ENCODE assay signal across 18 cellular contexts in genomic region chr1:18725231-18725895, GRCh38.
DNase-seq lines count a peak whose midpoint lies in the region; ATAC-seq and TF ChIP-seq lines count a peak whose summit lies in the region.
"Had no signal": no experiment of that assay in that cellular context is flagged by ENCODE, and none has a peak within 500 bp of the region (broad histone marks: within the 10 kb centered on the region; RNA-seq: fewer than 3 reads in every experiment).

No MANE protein-coding gene starts in this region.

- H3K27me3 Mint-ChIP-seq in endodermal cell (ENCODE audit: insufficient read depth), result peaks cover 22% of the 10 kb centered on the region

- H4K20me1 ChIP-seq in osteoblast (ENCODE audit: insufficient read depth, low read length), result no peaks in the 10 kb centered on the region

- no peak overlapping the region for H3K4me3 Mint-ChIP-seq in endodermal cell
- H3K4me3 Mint-ChIP-seq: T-helper 2 cell treated with Interferon-gamma antibody and Interleukin-4, amounts not matched to agents 5 μg/mL and 100 μg/mL, for 36 hours had no signal

- no peak overlapping the region for H2AFZ ChIP-seq in osteoblast (ENCODE audit: low read length)

- no peak overlapping the region for H3K27ac ChIP-seq in endodermal cell (ENCODE audit: low read depth, low read length)
- H3K27ac ChIP-seq in osteoblast (ENCODE audit: low read depth, low read length), result no peak overlapping the region
- H3K27ac ChIP-seq: C4-2B, HL-60 had no signal

- ATAC-seq in stimulated activated naive CD8-positive, alpha-beta T cell treated with anti-CD3 and anti-CD28 coated beads, Interleukin-15, Interleukin-2, amounts not matched to agents 100 U/mL and 50 U/mL, for 24 hours, result no peak
- no peak for ATAC-seq in HG02610 (IDR thresholded peaks at IDR 0.05; ENCODE audit: unreplicated experiment)
- ATAC-seq: Panc1 had no signal

- DNase-seq in NCI-H1105 (lab: John Stamatoyannopoulos, UW) (peak; percentile 70), NCI-H524 treated with DMSO at 0.1 percent for 48 hours (lab: John Stamatoyannopoulos, UW) (peak; percentile 15), endodermal cell (peak; percentile 84), osteoblast (ENCODE audit: insufficient read length, low spot score, missing footprints) (peak; percentile 65)
- no peak for DNase-seq in stimulated activated naive CD8-positive, alpha-beta T cell treated with anti-CD3 and anti-CD28 coated beads, Interleukin-15, Interleukin-2, amounts not matched to agents 100 U/mL and 50 U/mL, for 24 hours
- no peak for DNase-seq in effector CD4-positive, alpha-beta T cell
- DNase-seq: COR-L47, DMS53, KG1, NCI-H1092 treated with DMSO at 0.1 percent for 48 hours, NCI-H187, NCI-H526, Right ventricle myocardium superior had no signal

- H3K9me3 ChIP-seq in endodermal cell (ENCODE audit: control insufficient read depth, low read length) (no peaks in the 10 kb centered on the region), osteoblast (ENCODE audit: low read depth, low read length) (no peaks in the 10 kb centered on the region)

- H3K27ac Mint-ChIP-seq in endodermal cell, result peak overlapping the region; percentile 58
- H3K27ac Mint-ChIP-seq: T-helper 2 cell treated with Interferon-gamma antibody and Interleukin-4, amounts not matched to agents 5 μg/mL and 100 μg/mL, for 36 hours had no signal

- no peaks in the 10 kb centered on the region for H3K36me3 Mint-ChIP-seq in endodermal cell (ENCODE audit: low read depth)

- H3K79me2 ChIP-seq in osteoblast (ENCODE audit: insufficient read depth, low read length), result no peaks in the 10 kb centered on the region

- WGBS in endodermal cell (ENCODE audit: insufficient coverage in 1 of 2, insufficient read length in 1 of 2), 2 experiments, result 55 to 87% methylated on average over 11 to 24 of the region's 24 CpGs

- H3K36me3 ChIP-seq in endodermal cell (ENCODE audit: control insufficient read depth, insufficient read depth, low read length) (no peaks in the 10 kb centered on the region), osteoblast (ENCODE audit: insufficient read depth, low read length) (no peaks in the 10 kb centered on the region)

- no peak overlapping the region for H3K4me2 ChIP-seq in osteoblast (ENCODE audit: insufficient read depth, low read length)

- no peaks in the 10 kb centered on the region for H3K9me3 Mint-ChIP-seq in endodermal cell
- H3K9me3 Mint-ChIP-seq: T-helper 2 cell treated with Interferon-gamma antibody and Interleukin-4, amounts not matched to agents 5 μg/mL and 100 μg/mL, for 36 hours had no signal

- peaks cover 64% of the 10 kb centered on the region for H3K4me1 Mint-ChIP-seq in endodermal cell

- no peak overlapping the region for H3K9ac ChIP-seq in endodermal cell (ENCODE audit: extremely low read depth, low read length, poor library complexity, severe bottlenecking)

- H3K4me3 ChIP-seq in endodermal cell (ENCODE audit: low read length), result no peak overlapping the region
- H3K4me3 ChIP-seq in osteoblast (ENCODE audit: insufficient read depth, low read length), result no peak overlapping the region

- peaks cover 6% of the 10 kb centered on the region for H3K27me3 ChIP-seq in endodermal cell (ENCODE audit: control insufficient read depth, insufficient read depth, low read length, poor library complexity, severe bottlenecking)
- H3K27me3 ChIP-seq in osteoblast (ENCODE audit: insufficient read depth, low read length), result peaks cover 34% of the 10 kb centered on the region

- no peak for TF ChIP-seq CTCF in endodermal cell (conservative IDR thresholded peaks at IDR 0.05)
- no peak for TF ChIP-seq CTCF in osteoblast (IDR thresholded peaks at IDR 0.05; ENCODE audit: extremely low read depth, low read depth, low read length)

- H3K4me1 ChIP-seq in endodermal cell (ENCODE audit: control insufficient read depth, insufficient read depth, low read length) (peaks cover 37% of the 10 kb centered on the region), osteoblast (ENCODE audit: insufficient read depth, low read length) (no peaks in the 10 kb centered on the region)

Comparison
In these comparisons a context has a peak if more than half of its experiments do, and no peak if none do; other contexts are left out.
1. DNase-seq: peak in NCI-H1105 (single experiment), NCI-H524 treated with DMSO at 0.1 percent for 48 hours (single experiment), endodermal cell (single experiment) and osteoblast (single experiment); none in stimulated activated naive CD8-positive, alpha-beta T cell treated with anti-CD3 and anti-CD28 coated beads, Interleukin-15, Interleukin-2, amounts not matched to agents 100 U/mL and 50 U/mL, for 24 hours (single experiment) and effector CD4-positive, alpha-beta T cell (single experiment).